ENCODE assay signal across 9 cellular contexts in the genomic region with DNA sequence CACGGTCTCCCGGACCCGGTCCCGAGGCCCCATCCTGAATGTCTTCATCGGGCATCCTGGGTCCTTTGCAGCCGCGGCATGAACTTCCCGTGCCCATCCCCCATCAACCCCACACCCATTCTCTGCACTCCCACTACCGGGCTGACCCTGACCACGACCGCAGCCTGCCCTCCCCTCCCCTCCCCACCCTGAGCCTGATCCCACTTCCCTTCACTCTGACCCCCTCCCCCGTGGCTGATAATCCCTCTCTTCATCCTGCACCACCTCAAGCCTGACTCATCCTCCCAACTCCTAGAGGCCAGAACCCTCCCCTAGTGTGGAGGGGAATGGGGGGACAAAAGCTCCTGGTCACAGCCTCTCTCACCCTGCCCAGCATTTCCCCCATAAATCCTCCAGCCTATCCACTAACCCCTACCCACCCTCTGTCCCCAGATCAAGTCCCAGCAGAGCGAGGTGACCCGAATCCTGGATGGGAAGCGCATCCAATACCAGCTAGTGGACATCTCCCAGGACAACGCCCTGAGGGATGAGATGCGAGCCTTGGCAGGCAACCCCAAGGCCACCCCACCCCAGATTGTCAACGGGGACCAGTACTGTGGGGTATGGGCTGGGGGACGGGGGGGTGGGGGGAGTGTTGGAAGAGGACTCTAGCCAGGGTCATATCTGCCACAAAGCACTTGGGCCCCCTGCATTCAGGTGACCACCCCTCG. TPM values are rescaled to one million over a fixed set of nuclear protein-coding genes. Genes with fewer than 3 reads are reported as not detected.
DNase-seq lines count a peak whose midpoint lies in the region; ATAC-seq, FAIRE-seq and TF ChIP-seq lines count a peak whose summit lies in the region.
"Had no signal": no experiment of that assay in that cellular context is flagged by ENCODE, and none has a peak within 500 bp of the region (broad histone marks: within the 10 kb centered on the region; RNA-seq: fewer than 3 reads in every experiment).

No MANE protein-coding gene starts in this region.

- H3K4me2 ChIP-seq in A549 (peak overlapping the region; percentile 83), GM23248 (ENCODE audit: unreplicated experiment) (peak overlapping the region; percentile 90)

- H4K20me1 ChIP-seq in GM23248 (ENCODE audit: insufficient read depth) = peaks cover 3% of the 10 kb centered on the region; the same call in 1 of the 2 replicates

- H3K27me3 ChIP-seq in GM23248 (replicated peaks; ENCODE audit: insufficient read depth) (no peaks in the 10 kb centered on the region), endodermal cell (ENCODE audit: control insufficient read depth, insufficient read depth, low read length, poor library complexity, severe bottlenecking) (no peaks in the 10 kb centered on the region)

- in situ Hi-C loops in GM23248 (cut with MboI) = no loop called here

- 0 out of 2 replicates have a peak, but pooled peaks cover 8% of the 10 kb centered on the region for H3K36me3 ChIP-seq in GM23248 (ENCODE audit: low read depth)
- peaks cover 33% of the 10 kb centered on the region for H3K36me3 ChIP-seq in endodermal cell (ENCODE audit: control insufficient read depth, insufficient read depth, low read length)

- peak overlapping the region; percentile 98 for H3K4me3 ChIP-seq in A549
- H3K4me3 ChIP-seq in GM23248 = peak overlapping the region; percentile 85
- peak overlapping the region; percentile 86 for H3K4me3 ChIP-seq in endodermal cell (ENCODE audit: low read length)

- TF ChIP-seq POLR2A in A549 (IDR thresholded peaks at IDR 0.05; ENCODE audit: low read length) = no peak

- TF ChIP-seq EP300 in A549 (IDR thresholded peaks at IDR 0.05) = no peak

- H3K4me1 Mint-ChIP-seq in endodermal cell (peaks cover 35% of the 10 kb centered on the region), natural killer cell (peaks cover 80 to 90% of the 10 kb centered on the region in 2 donors)

- H3K9ac ChIP-seq in GM23248 = peak overlapping the region; percentile 87
- H3K9ac ChIP-seq in endodermal cell (ENCODE audit: extremely low read depth, low read length, poor library complexity, severe bottlenecking) = peak overlapping the region; percentile 56

- H3K4me1 ChIP-seq in A549 = peaks cover 53% of the 10 kb centered on the region
- peaks cover 76% of the 10 kb centered on the region for H3K4me1 ChIP-seq in GM23248 (ENCODE audit: insufficient read depth)
- peaks cover 14% of the 10 kb centered on the region for H3K4me1 ChIP-seq in endodermal cell (ENCODE audit: control insufficient read depth, insufficient read depth, low read length)

- no peak for TF ChIP-seq RAD21 in A549 (conservative IDR thresholded peaks at IDR 0.05 in 1 of 2, IDR thresholded peaks at IDR 0.05 in 1 of 2)

- FAIRE-seq in A549 (lab: Jason Lieb, UNC) = no peak
- FAIRE-seq: islet of Langerhans had no signal

- intact Hi-C loops in natural killer cell (cut with micrococcal nuclease) = no loop called here

- DNase-seq in A549 (ENCODE audit: low read depth in 1 of 2, low spot score in 1 of 2) = peak in 1 of 2 experiments; percentile 58
- peak; percentile 80 for DNase-seq in GM23248
- peak; percentile 50 for DNase-seq in SKM-1 (lab: John Stamatoyannopoulos, UW; ENCODE audit: unreplicated experiment)
- DNase-seq in endodermal cell = peak; percentile 61
- no peak for DNase-seq in natural killer cell
- DNase-seq in GF-D8 (lab: John Stamatoyannopoulos, UW) = no peak
- no peak for DNase-seq in 8988T

- ATAC-seq in A549 (peak; percentile 8 to 10; a peak in 3 of 6 replicates), natural killer cell (no peak), GM18498 (IDR thresholded peaks at IDR 0.05; ENCODE audit: unreplicated experiment) (no peak)

- no peaks in the 10 kb centered on the region for H3K9me3 Mint-ChIP-seq in endodermal cell
- no peaks in the 10 kb centered on the region for H3K9me3 Mint-ChIP-seq in natural killer cell

- H3F3A ChIP-seq in GM23248 (ENCODE audit: insufficient read depth) = peaks cover 69% of the 10 kb centered on the region

- peak overlapping the region; percentile 85 for H3K27ac Mint-ChIP-seq in endodermal cell
- H3K27ac Mint-ChIP-seq in natural killer cell = peak overlapping the region; percentile 82 to 86

- no peaks in the 10 kb centered on the region for H3K27me3 Mint-ChIP-seq in endodermal cell (ENCODE audit: insufficient read depth)
- H3K27me3 Mint-ChIP-seq in natural killer cell (ENCODE audit: low read depth in 2 of 2) = no peaks in the 10 kb centered on the region

- H2AFZ ChIP-seq in GM23248 = no peak overlapping the region

- TF ChIP-seq CTCF in A549 (IDR thresholded peaks at IDR 0.05) = no peak
- TF ChIP-seq CTCF in endodermal cell (conservative IDR thresholded peaks at IDR 0.05) = no peak
- TF ChIP-seq CTCF in natural killer cell (IDR thresholded peaks at IDR 0.05) = no peak

- CTCF ChIA-PET in A549 (lab: Yijun Ruan, JAX) = interaction anchor here (0.5 to 6.0 kb wide), 15 partner anchors 9 to 137 kb away, joined by 3 to 32 read pairs (median 5); partner anchors contain the start of gene CEP85

- H3K9me3 ChIP-seq in A549 (no peaks in the 10 kb centered on the region), GM23248 (ENCODE audit: low read depth) (no peaks in the 10 kb centered on the region), endodermal cell (ENCODE audit: control insufficient read depth, low read length) (no peaks in the 10 kb centered on the region)

- 12% methylated on average over 10 of the region's 20 CpGs for WGBS in A549 (ENCODE audit: missing lambda C conversion rate)
- WGBS in GM23248 (ENCODE audit: low coverage in 1 of 2, low lambda C conversion rate in 2 of 2, missing lambda C conversion rate in 2 of 2), 2 experiments = 5 to 16% methylated on average over 8 to 19 of the region's 20 CpGs
- 0 to 35% methylated on average over 5 to 20 of the region's 20 CpGs for WGBS in endodermal cell (ENCODE audit: insufficient coverage in 1 of 2, insufficient read length in 1 of 2), 2 experiments

- H3K27ac ChIP-seq in A549 = peak overlapping the region; percentile 99
- H3K27ac ChIP-seq in GM23248 = peak overlapping the region; percentile 95
- peak overlapping the region; percentile 73 for H3K27ac ChIP-seq in endodermal cell (ENCODE audit: low read depth, low read length)

- peaks cover 31% of the 10 kb centered on the region for H3K36me3 Mint-ChIP-seq in endodermal cell (ENCODE audit: low read depth)
- H3K36me3 Mint-ChIP-seq in natural killer cell = no peaks in the 10 kb centered on the region

- POLR2A ChIA-PET in A549 (lab: Yijun Ruan, JAX) = interaction anchor here (1.8 kb wide), 1 partner anchor 47 kb away, joined by 6 read pairs; the partner anchor contains the start of gene CEP85

- H3K79me2 ChIP-seq in GM23248 (ENCODE audit: insufficient read depth) = peaks cover 34% of the 10 kb centered on the region

- peak overlapping the region; percentile 76 for H3K4me3 Mint-ChIP-seq in endodermal cell
- H3K4me3 Mint-ChIP-seq in natural killer cell = peak overlapping the region; percentile 93

- no peaks in the 10 kb centered on the region for H3K9me2 ChIP-seq in GM23248 (ENCODE audit: insufficient read depth)

RNA-seq across cellular contexts. Expression of gene SH3BGRL3, which starts 0.6 kb away (rescaled TPM):
- polyA plus RNA-seq in A549 (2011; rRNA removed) (36.1 and 38.7 TPM in 2 replicates), A549 (2017; fragmentation: RNase III; extraction: RNeasy Plus Mini Kit Qiagen cat#74134 plus additional on column Dnase treatment) (66.1 to 87.2 TPM (median 78.6 TPM) in 3 replicates), GM23248 (2016; fragmentation: Nextera tagmentation; extraction: Ambion mirVana) (2,795 and 2,825 TPM in 2 replicates)
- 53.4 and 58.3 TPM in 2 replicates for polyA plus RNA-seq in A549 (2012; cell fraction: cytosol; rRNA removed)
- 22.1 and 24.6 TPM in 2 replicates for polyA plus RNA-seq in A549 (2012; cell fraction: nucleus; rRNA removed)
- 62.7 and 71.2 TPM in 2 replicates for polyA minus RNA-seq in A549 (2011; rRNA and poly(A)+ RNA removed)
- 212 and 240 TPM in 2 replicates for total RNA-seq in GM23248 (2014; rRNA removed; shearing (Covaris generic))
- total RNA-seq in endodermal cell (100 to 1,000 TPM; 119 to 132 TPM), natural killer cell (100 to 1,000 TPM; 396 to 488 (median 437) TPM)
- 187 TPM for polyA plus RNA-seq in endodermal cell (2013, experiment 1 of 2)
- 194 TPM for polyA plus RNA-seq in endodermal cell (2013, experiment 2 of 2)

RNA-seq across cellular contexts. Expression of gene UBXN11, which starts 25.9 kb away (rescaled TPM):
- polyA plus RNA-seq in A549 (2011; rRNA removed) (6.8 and 7.6 TPM in 2 replicates), A549 (2017; fragmentation: RNase III; extraction: RNeasy Plus Mini Kit Qiagen cat#74134 plus additional on column Dnase treatment) (10.6 to 12.7 TPM (median 10.8 TPM) in 3 replicates), GM23248 (2016; fragmentation: Nextera tagmentation; extraction: Ambion mirVana) (11.1 and 12.7 TPM in 2 replicates)
- 17.0 and 17.5 TPM in 2 replicates for polyA plus RNA-seq in A549 (2012; cell fraction: cytosol; rRNA removed)
- polyA plus RNA-seq in A549 (2012; cell fraction: nucleus; rRNA removed) = 104 and 106 TPM in 2 replicates
- polyA minus RNA-seq in A549 (2011; rRNA and poly(A)+ RNA removed) = 8.8 and 10.3 TPM in 2 replicates
- total RNA-seq in GM23248 (2014; rRNA removed; shearing (Covaris generic)) = 4.8 and 5.8 TPM in 2 replicates
- total RNA-seq in endodermal cell (10 to 100 TPM; 24.3 to 30.3 TPM), natural killer cell (10 to 100 TPM; 22.7 to 32.0 (median 31.7) TPM)
- polyA plus RNA-seq in endodermal cell (2013, experiment 1 of 2) = 18.5 TPM
- polyA plus RNA-seq in endodermal cell (2013, experiment 2 of 2) = 19.1 TPM

RNA-seq across cellular contexts. Expression of gene CD52, which starts 37.3 kb away (rescaled TPM):
- polyA plus RNA-seq in A549 (2011; rRNA removed) (not detected in 2 replicates), A549 (2017; fragmentation: RNase III; extraction: RNeasy Plus Mini Kit Qiagen cat#74134 plus additional on column Dnase treatment) (not detected in 3 replicates), GM23248 (2016; fragmentation: Nextera tagmentation; extraction: Ambion mirVana) (not detected in 2 replicates)
- not detected in 2 replicates for polyA plus RNA-seq in A549 (2012; cell fraction: cytosol; rRNA removed)
- polyA plus RNA-seq in A549 (2012; cell fraction: nucleus; rRNA removed) = not detected in 2 replicates
- polyA minus RNA-seq in A549 (2011; rRNA and poly(A)+ RNA removed) = not detected in 2 replicates
- not detected in 2 replicates for total RNA-seq in GM23248 (2014; rRNA removed; shearing (Covaris generic))
- total RNA-seq in endodermal cell (1 to 10 TPM; 3.7 to 4.4 TPM), natural killer cell (100 to 1,000 TPM; 454 to 485 (median 482) TPM)
- polyA plus RNA-seq in endodermal cell (2013, experiment 1 of 2) = 0.82 TPM
- not detected for polyA plus RNA-seq in endodermal cell (2013, experiment 2 of 2)

RNA-seq across cellular contexts. Expression of gene CEP85, which starts 46.5 kb away (rescaled TPM):
- 21.1 and 25.6 TPM in 2 replicates for polyA plus RNA-seq in A549 (2011; rRNA removed)
- polyA plus RNA-seq in A549 (2012; cell fraction: cytosol; rRNA removed) = 14.1 and 18.3 TPM in 2 replicates
- polyA plus RNA-seq in A549 (2012; cell fraction: nucleus; rRNA removed) = 43.4 and 56.7 TPM in 2 replicates
- polyA plus RNA-seq in A549 (2017; fragmentation: RNase III; extraction: RNeasy Plus Mini Kit Qiagen cat#74134 plus additional on column Dnase treatment) = 13.0 to 13.6 TPM (median 13.5 TPM) in 3 replicates
- polyA minus RNA-seq in A549 (2011; rRNA and poly(A)+ RNA removed) = 22.7 and 25.2 TPM in 2 replicates
- total RNA-seq in GM23248 (2014; rRNA removed; shearing (Covaris generic)) = 6.2 TPM in 2 replicates
- 4.6 and 5.0 TPM in 2 replicates for polyA plus RNA-seq in GM23248 (2016; fragmentation: Nextera tagmentation; extraction: Ambion mirVana)
- total RNA-seq in endodermal cell = 10 to 100 TPM; 25.6 to 43.6 TPM
- polyA plus RNA-seq in endodermal cell (2013, experiment 1 of 2) = 35.5 TPM
- polyA plus RNA-seq in endodermal cell (2013, experiment 2 of 2) = 29.0 TPM
- 10 to 100 TPM; 13.0 to 20.4 (median 18.0) TPM for total RNA-seq in natural killer cell

Comparison
In these comparisons a context has a peak if more than half of its experiments do, and no peak if none do; other contexts are left out.
1. ATAC-seq: peak in A549 (2 of 2); none in natural killer cell (0 of 3) and GM18498 (single experiment).
2. DNase-seq: peak in GM23248 (single experiment), SKM-1 (single experiment) and endodermal cell (single experiment); none in natural killer cell (single experiment), GF-D8 (single experiment) and 8988T (single experiment).
3. RNA of gene CD52, which starts 37.3 kb away (total RNA-seq): 454 to 485 TPM in natural killer cell; 3.7 to 4.4 TPM in endodermal cell and not detected in GM23248; every median in the first group is over 10 times any median in the second.
4. Peak in every context shown above with its lines, with median percentiles within 50 percentile points of each other: H3K27ac ChIP-seq and H3K4me3 ChIP-seq.